Comparison of ENCODE assay signal across 6 cellular contexts in genomic region chr2:43677783-43678182, GRCh38. TPM values are rescaled to one million over a fixed set of nuclear protein-coding genes. Genes with fewer than 3 reads are reported as not detected.
A peak's percentile ranks its signal among the peaks of the same experiment; 100 is the strongest.
DNase-seq lines count a peak whose midpoint lies in the region; TF ChIP-seq lines count a peak whose summit lies in the region.
"Not testable (repeated sequence)": the region's sequence is repeated elsewhere in the genome, so short reads cannot be mapped to it uniquely, and the experiment has no call there.
"Had no signal": no experiment of that assay in that cellular context is flagged by ENCODE, and none has a peak within 500 bp of the region (broad histone marks: within the 10 kb centered on the region; RNA-seq: fewer than 3 reads in every experiment).

No MANE protein-coding gene starts in this region.

- H3K4me1 ChIP-seq in uterus, result not testable (repeated sequence)

- not testable (repeated sequence) for H3K4me3 ChIP-seq in uterus

- intact Hi-C loops in uterus (cut with DNase I; ENCODE audit: low total_unique reads), result not testable (repeated sequence)

- not testable (repeated sequence) for H3K27me3 ChIP-seq in uterus

- DNase-seq in uterus, result not testable (repeated sequence)

- H3K9me3 ChIP-seq in uterus, result not testable (repeated sequence)

- peak overlapping the region; percentile 18 to 87 for H3K27ac ChIP-seq in uterus

- not testable (repeated sequence) for TF ChIP-seq POLR2A in uterus (IDR thresholded peaks at IDR 0.05)

- TF ChIP-seq CTCF in uterus (IDR thresholded peaks at IDR 0.05), result not testable (repeated sequence)

- not testable (repeated sequence) for H3K36me3 ChIP-seq in uterus

RNA-seq across cellular contexts. Expression of gene C1GALT1C1L, which starts 1.6 kb away (rescaled TPM):
- 1 to 10 TPM in 3 of 4 donors, not detected in 1; 1.5 to 3.7 (median 3.7) TPM for total RNA-seq in uterus
- total RNA-seq: B cell; CD4-positive, alpha-beta memory T cell; CD4-positive, alpha-beta T cell; CD4-positive, CD25-positive, alpha-beta regulatory T cell; CD8-positive, alpha-beta T cell had no signal

RNA-seq across cellular contexts. Expression of gene PLEKHH2, which starts 40.7 kb away (rescaled TPM):
- total RNA-seq in uterus, result 100 to 1,000 TPM in 1 of 4 donors, 10 to 100 TPM in 3; 47.1 to 124 (median 74.8) TPM
